In genomic region chr20:651713-652610, GRCh38 we compare ENCODE assay signal across 9 cellular contexts. TPM values are rescaled to one million over a fixed set of nuclear protein-coding genes. Genes with fewer than 3 reads are reported as not detected.
DNase-seq lines count a peak whose midpoint lies in the region; ATAC-seq and TF ChIP-seq lines count a peak whose summit lies in the region.
"Had no signal": no experiment of that assay in that cellular context is flagged by ENCODE, and none has a peak within 500 bp of the region (broad histone marks: within the 10 kb centered on the region; RNA-seq: fewer than 3 reads in every experiment).

No MANE protein-coding gene starts in this region.

- H3K27ac Mint-ChIP-seq in Calu3 (ENCODE audit: unreplicated experiment) = peak overlapping the region; percentile 19
- peak overlapping the region; percentile 71 to 88 for H3K27ac Mint-ChIP-seq in natural killer cell treated with Interleukin-12 subunit alpha and Interleukin-12 subunit beta and Interleukin-15 and Interleukin-18, amount 100 ng/mL, for 72 hours

- no peaks in the 10 kb centered on the region for H3K9me3 ChIP-seq in PC-9 (ENCODE audit: insufficient read depth, low read depth)
- no peaks in the 10 kb centered on the region for H3K9me3 ChIP-seq in effector memory CD4-positive, alpha-beta T cell (ENCODE audit: control insufficient read depth, low read length)

- H3F3A ChIP-seq in PC-9 (ENCODE audit: insufficient read depth, low read depth) = peaks cover 34% of the 10 kb centered on the region; the same call in 1 of the 2 replicates

- CTCF ChIA-PET in Calu3 (lab: Charles Lee) (interaction anchor here (0.6 to 0.9 kb wide), 2 partner anchors 15 to 167 kb away, joined by 3 to 4 read pairs; no protein-coding TSS in a partner anchor), PC-9 (lab: Charles Lee) (interaction anchor here (0.6 kb wide), 1 partner anchor 15 kb away, joined by 4 read pairs; no protein-coding TSS in a partner anchor)

- peaks cover 33% of the 10 kb centered on the region for H3K36me3 ChIP-seq in PC-9 (ENCODE audit: low read depth)
- H3K36me3 ChIP-seq in effector memory CD4-positive, alpha-beta T cell (ENCODE audit: control insufficient read depth, insufficient read depth, low read length) = peaks cover 5% of the 10 kb centered on the region

- H3K4me1 ChIP-seq in PC-9 (replicated peaks; ENCODE audit: insufficient read depth) = peaks cover 31% of the 10 kb centered on the region
- H3K4me1 ChIP-seq in effector memory CD4-positive, alpha-beta T cell (ENCODE audit: control insufficient read depth, insufficient read depth, low read length, poor library complexity, severe bottlenecking) = peaks cover 20% of the 10 kb centered on the region

- no peak for TF ChIP-seq CTCF in Calu3 (IDR thresholded peaks at IDR 0.05; ENCODE audit: unreplicated experiment)
- TF ChIP-seq CTCF in PC-9 (conservative IDR thresholded peaks at IDR 0.05) = no peak

- no peak overlapping the region for H2AFZ ChIP-seq in PC-9

- no peaks in the 10 kb centered on the region for H3K9me3 Mint-ChIP-seq in Calu3 (ENCODE audit: low read depth, unreplicated experiment)
- no peaks in the 10 kb centered on the region for H3K9me3 Mint-ChIP-seq in natural killer cell treated with Interleukin-12 subunit alpha and Interleukin-12 subunit beta and Interleukin-15 and Interleukin-18, amount 100 ng/mL, for 72 hours

- H3K4me1 Mint-ChIP-seq in Calu3 (ENCODE audit: low read depth, unreplicated experiment) = peaks cover 17% of the 10 kb centered on the region
- peaks cover 31 to 34% of the 10 kb centered on the region in 2 donors for H3K4me1 Mint-ChIP-seq in natural killer cell treated with Interleukin-12 subunit alpha and Interleukin-12 subunit beta and Interleukin-15 and Interleukin-18, amount 100 ng/mL, for 72 hours (ENCODE audit: low read depth in 2 of 2)

- no peak for ATAC-seq in natural killer cell treated with Interleukin-12 subunit alpha and Interleukin-12 subunit beta and Interleukin-15 and Interleukin-18, amount 100 ng/mL, for 72 hours
- ATAC-seq in GM21367 (IDR thresholded peaks at IDR 0.05; ENCODE audit: unreplicated experiment) = no peak
- ATAC-seq in HG03432 (IDR thresholded peaks at IDR 0.05; ENCODE audit: unreplicated experiment) = no peak
- no peak for ATAC-seq in GM21390 (IDR thresholded peaks at IDR 0.05; ENCODE audit: unreplicated experiment)

- peaks cover 66% of the 10 kb centered on the region for H3K79me2 ChIP-seq in PC-9 (ENCODE audit: low read depth)

- peaks cover under 1% of the 10 kb centered on the region for H3K27me3 Mint-ChIP-seq in Calu3 (ENCODE audit: unreplicated experiment)
- H3K27me3 Mint-ChIP-seq in natural killer cell treated with Interleukin-12 subunit alpha and Interleukin-12 subunit beta and Interleukin-15 and Interleukin-18, amount 100 ng/mL, for 72 hours = peaks cover 0 to 6% of the 10 kb centered on the region in 2 donors

- intact Hi-C loops in Calu3 (cut with micrococcal nuclease; ENCODE audit: unreplicated experiment) (loop anchor here (5.0 kb wide), 1 partner anchor 85 kb away; no protein-coding TSS in a partner anchor), PC-9 (cut with micrococcal nuclease; ENCODE audit: unreplicated experiment) (loop anchor here (5.0 to 10.0 kb wide), 3 partner anchors 85 to 823 kb away; partner anchors contain the start of gene SOX12)

- no peaks in the 10 kb centered on the region for H3K27me3 ChIP-seq in PC-9 (ENCODE audit: insufficient read depth, low read depth)
- no peaks in the 10 kb centered on the region for H3K27me3 ChIP-seq in effector memory CD4-positive, alpha-beta T cell (replicated peaks; ENCODE audit: control insufficient read depth, insufficient read depth, low read length, poor library complexity, severe bottlenecking)

- H3K4me3 ChIP-seq in PC-9 = peak overlapping the region; percentile 94
- peak overlapping the region; percentile 68 for H3K4me3 ChIP-seq in effector memory CD4-positive, alpha-beta T cell (ENCODE audit: insufficient read depth, low read depth, low read length, poor library complexity, severe bottlenecking)

- peak overlapping the region; percentile 86 for H3K27ac ChIP-seq in PC-9
- peak overlapping the region; percentile 7 for H3K27ac ChIP-seq in effector memory CD4-positive, alpha-beta T cell (ENCODE audit: insufficient read depth, low read length, poor library complexity, severe bottlenecking)

- H3K36me3 Mint-ChIP-seq in Calu3 (ENCODE audit: insufficient read depth, unreplicated experiment) = peaks cover 29% of the 10 kb centered on the region
- no peaks in the 10 kb centered on the region for H3K36me3 Mint-ChIP-seq in natural killer cell treated with Interleukin-12 subunit alpha and Interleukin-12 subunit beta and Interleukin-15 and Interleukin-18, amount 100 ng/mL, for 72 hours

- POLR2A ChIA-PET in PC-9 (lab: Charles Lee; ENCODE audit: unreplicated experiment) = no interaction called here

- BruUV-seq in Calu3 (replicated peaks; lab: Mats Ljungman, UMichigan) (no TSS peak), PC-9 (replicated peaks; lab: Mats Ljungman, UMichigan) (TSS peak; percentile 32)

- DNase-seq in Calu3 (no peak), PC-9 (no peak), NCI-H446 treated with DMSO at 0.1 percent for 48 hours (lab: John Stamatoyannopoulos, UW) (no peak)
- DNase-seq in effector memory CD4-positive, alpha-beta T cell = no peak
- no peak for DNase-seq in natural killer cell treated with Interleukin-12 subunit alpha and Interleukin-12 subunit beta and Interleukin-15 and Interleukin-18, amount 100 ng/mL, for 72 hours (ENCODE audit: low spot score)

- H4K20me1 ChIP-seq in PC-9 (ENCODE audit: insufficient read depth) = peaks cover 54% of the 10 kb centered on the region

- H3K9me2 ChIP-seq in PC-9 (ENCODE audit: insufficient read depth) = no peaks in the 10 kb centered on the region

- peak overlapping the region; percentile 80 for H3K4me2 ChIP-seq in PC-9

- peak overlapping the region; percentile 83 for H3K4me3 Mint-ChIP-seq in Calu3 (ENCODE audit: low read depth, unreplicated experiment)
- H3K4me3 Mint-ChIP-seq in natural killer cell treated with Interleukin-12 subunit alpha and Interleukin-12 subunit beta and Interleukin-15 and Interleukin-18, amount 100 ng/mL, for 72 hours = peak overlapping the region; percentile 92

RNA-seq across cellular contexts. Expression of gene SRXN1, which starts 1.0 kb away (rescaled TPM):
- total RNA-seq in Calu3 (2022) (17.4 and 18.1 TPM in 2 replicates), PC-9 (2021) (167 and 204 TPM in 2 replicates)
- 10 to 100 TPM; 19.4 to 30.2 TPM for total RNA-seq in natural killer cell treated with Interleukin-12 subunit alpha and Interleukin-12 subunit beta and Interleukin-15 and Interleukin-18, amount 100 ng/mL, for 72 hours

RNA-seq across cellular contexts. Expression of gene SCRT2, which starts 23.6 kb away (rescaled TPM):
- not detected in 2 replicates for total RNA-seq in Calu3 (2022)
- not detected in 2 replicates for total RNA-seq in PC-9 (2021)
- not detected for total RNA-seq in natural killer cell treated with Interleukin-12 subunit alpha and Interleukin-12 subunit beta and Interleukin-15 and Interleukin-18, amount 100 ng/mL, for 72 hours
- total RNA-seq: HT1080 had no signal

RNA-seq across cellular contexts. Expression of gene TCF15, which starts 41.9 kb away (rescaled TPM):
- not detected in 2 replicates for total RNA-seq in Calu3 (2022)
- total RNA-seq in PC-9 (2021) = not detected in 2 replicates
- under 1 TPM in 1 of 2 donors, not detected in 1; 0.36 TPM for total RNA-seq in natural killer cell treated with Interleukin-12 subunit alpha and Interleukin-12 subunit beta and Interleukin-15 and Interleukin-18, amount 100 ng/mL, for 72 hours
- total RNA-seq: HT1080 had no signal
